Comparison of ENCODE assay signal across 1 cellular context in the genomic region with DNA sequence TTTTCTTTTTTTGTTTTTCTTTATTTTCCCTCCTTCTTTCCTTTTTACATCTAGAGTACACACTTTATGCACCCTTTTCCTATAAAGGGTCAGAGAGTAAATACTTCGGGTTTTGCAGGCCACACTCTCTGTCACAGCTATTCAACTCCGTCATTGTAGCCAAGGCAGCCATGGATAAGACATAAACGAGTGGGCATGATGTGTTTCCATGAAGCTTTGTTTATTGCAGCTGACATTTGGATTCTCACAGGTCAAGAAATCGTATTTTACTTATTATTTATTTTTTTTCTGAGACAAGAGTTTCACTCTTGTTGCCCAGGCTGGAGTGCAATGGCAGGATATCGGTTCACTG.
TF ChIP-seq lines count a peak whose summit lies in the region.

No MANE protein-coding gene starts in this region.

TF ChIP-seq in endothelial cell of umbilical vein, 7 proteins besides CTCF, POLR2A, EP300 and RAD21 (continued from another document):
- no peak for TF ChIP-seq MYC (IDR thresholded peaks at IDR 0.05; ENCODE audit: low read depth, low read length)
- no peak for TF ChIP-seq POLR2AphosphoS5 (IDR thresholded peaks at IDR 0.05; ENCODE audit: insufficient read depth, low read depth, low read length)
- TF ChIP-seq GATA2 (IDR thresholded peaks at IDR 0.05; ENCODE audit: insufficient read depth, insufficient read length, low read depth, low read length) = no peak
- no peak for TF ChIP-seq EZH2 (IDR thresholded peaks at IDR 0.05; ENCODE audit: borderline replicate concordance, low read depth, low read length, severe bottlenecking)
